Comparison of ENCODE assay signal across 32 cellular contexts in genomic region chr11:117910525-117910924, GRCh38. TPM values are rescaled to one million over a fixed set of nuclear protein-coding genes. Genes with fewer than 3 reads are reported as not detected.
DNase-seq lines count a peak whose midpoint lies in the region; ATAC-seq and TF ChIP-seq lines count a peak whose summit lies in the region.
"Had no signal": no experiment of that assay in that cellular context is flagged by ENCODE, and none has a peak within 500 bp of the region (broad histone marks: within the 10 kb centered on the region; RNA-seq: fewer than 3 reads in every experiment).

No MANE protein-coding gene starts in this region.

- H3K9me3 Mint-ChIP-seq in endodermal cell: no peaks in the 10 kb centered on the region
- no peaks in the 10 kb centered on the region for H3K9me3 Mint-ChIP-seq in activated CD8-positive, alpha-beta T cell treated with anti-CD3 and anti-CD28 coated beads for 36 hours
- H3K9me3 Mint-ChIP-seq: activated CD4-positive, alpha-beta T cell treated with anti-CD3 and anti-CD28 coated beads, Interleukin-2, amount 10 ng/mL, durations not matched to agents 7 days and 5 days; activated naive CD4-positive, alpha-beta T cell treated with anti-CD3 and anti-CD28 coated beads, Interleukin-2, amount 10 ng/mL, durations not matched to agents 7 days and 5 days; activated T-helper 1 cell treated with anti-CD3 and anti-CD28 coated beads, Interleukin-12 subunit alpha, Interleukin-12 subunit beta, Interleukin-2, Interleukin-4 antibody, amounts not matched to agents 30 ng/mL and 10 ng/mL and 1 ng/mL, durations not matched to agents 14 hours and 24 hours and 36 hours; CD4-positive, CD25-positive, alpha-beta regulatory T cell; central memory CD8-positive, alpha-beta T cell; IgD-negative memory B cell; nephron; stimulated activated memory B cell treated with anti-CD40 and anti-IgM and Interleukin-4, amounts not matched to agents 10 μg/mL and 1 μg/mL and 100 μg/mL, for 72 hours; T-cell had no signal

- H3K36me3 ChIP-seq in Loucy (ENCODE audit: insufficient read depth, low read length) (no peaks in the 10 kb centered on the region), endodermal cell (ENCODE audit: control insufficient read depth, insufficient read depth, low read length) (no peaks in the 10 kb centered on the region), sigmoid colon (no peaks in the 10 kb centered on the region), PC-9 (ENCODE audit: low read depth) (peaks cover 21% of the 10 kb centered on the region; the same call in 1 of the 2 replicates)
- H3K36me3 ChIP-seq: adrenal gland, gastroesophageal sphincter had no signal

- POLR2A ChIA-PET in activated CD8-positive, alpha-beta T cell treated with anti-CD3 and anti-CD28 coated beads for 36 hours (lab: Charles Lee): interaction anchor here (0.8 kb wide), 1 partner anchor 9 kb away, joined by 3 read pairs; no protein-coding TSS in a partner anchor
- POLR2A ChIA-PET in PC-9 (lab: Charles Lee; ENCODE audit: unreplicated experiment): no interaction called here

- intact Hi-C loops in sigmoid colon (cut with DNase I) (no loop called here), PC-9 (cut with micrococcal nuclease; ENCODE audit: unreplicated experiment) (no loop called here)
- intact Hi-C loops in activated CD8-positive, alpha-beta T cell treated with anti-CD3 and anti-CD28 coated beads for 36 hours (cut with micrococcal nuclease): no loop called here

- no peak for TF ChIP-seq EP300 in sigmoid colon (IDR thresholded peaks at IDR 0.05)

- H3K9me3 ChIP-seq in Loucy (ENCODE audit: insufficient read depth, low read depth, low read length) (no peaks in the 10 kb centered on the region), endodermal cell (ENCODE audit: control insufficient read depth, low read length) (no peaks in the 10 kb centered on the region), sigmoid colon (no peaks in the 10 kb centered on the region), PC-9 (ENCODE audit: insufficient read depth, low read depth) (no peaks in the 10 kb centered on the region)
- H3K9me3 ChIP-seq: adrenal gland, gastroesophageal sphincter, upper lobe of left lung had no signal

- peaks cover 15% of the 10 kb centered on the region; the same call in 1 of the 2 replicates for H3K79me2 ChIP-seq in Loucy (ENCODE audit: insufficient read depth, low read length)
- no peaks in the 10 kb centered on the region for H3K79me2 ChIP-seq in PC-9 (ENCODE audit: low read depth)

- WGBS in endodermal cell (ENCODE audit: insufficient coverage in 1 of 2, insufficient read length in 1 of 2), 2 experiments: 67 to 78% methylated on average over 3 to 4 of the region's 4 CpGs
- WGBS in sigmoid colon, 2 donors: 77 to 86% methylated on average over 4 of the region's 4 CpGs

- H3K27ac ChIP-seq in endodermal cell (ENCODE audit: low read depth, low read length) (no peak overlapping the region), sigmoid colon (no peak overlapping the region), PC-9 (no peak overlapping the region)
- H3K27ac ChIP-seq: gastroesophageal sphincter, RWPE1, upper lobe of left lung had no signal

- no peak overlapping the region for H3K4me3 ChIP-seq in Loucy (ENCODE audit: low read length, poor library complexity, severe bottlenecking)
- no peak overlapping the region for H3K4me3 ChIP-seq in endodermal cell (ENCODE audit: low read length)
- H3K4me3 ChIP-seq in sigmoid colon: no peak overlapping the region
- no peak overlapping the region for H3K4me3 ChIP-seq in PC-9
- H3K4me3 ChIP-seq: adrenal gland, gastroesophageal sphincter, lung, upper lobe of left lung had no signal

- DNase-seq in activated CD8-positive, alpha-beta memory T cell treated with anti-CD3 and anti-CD28 coated beads for 24 hours: peak; percentile 44
- no peak for DNase-seq in activated CD8-positive, alpha-beta memory T cell treated with anti-CD3 and anti-CD28 coated beads, Interleukin-2, amount 50 U/mL, for 4 hours
- DNase-seq in endodermal cell (peak; percentile 61), sigmoid colon (peak; percentile 36), NCI-H526 (lab: John Stamatoyannopoulos, UW) (no peak), PC-9 (no peak)
- DNase-seq in activated CD8-positive, alpha-beta T cell treated with anti-CD3 and anti-CD28 coated beads for 36 hours: no peak
- DNase-seq: 8988T; activated CD4-positive, alpha-beta T cell treated with anti-CD3 and anti-CD28 coated beads, Interleukin-2, amount 10 ng/mL, durations not matched to agents 7 days and 5 days; Calu3; CD4-positive, CD25-positive, alpha-beta regulatory T cell; hippocampal formation; left cardiac atrium; NCI-H1694; NCI-H446 treated with DMSO at 0.1 percent for 48 hours; substantia nigra; upper lobe of left lung had no signal

- H3K9me2 ChIP-seq in Loucy (replicated peaks; ENCODE audit: low read depth, low read length): no peaks in the 10 kb centered on the region
- H3K9me2 ChIP-seq in PC-9 (ENCODE audit: insufficient read depth): no peaks in the 10 kb centered on the region

- no peak for TF ChIP-seq POLR2A in sigmoid colon (IDR thresholded peaks at IDR 0.05)

- no peaks in the 10 kb centered on the region for H3K36me3 Mint-ChIP-seq in endodermal cell (ENCODE audit: low read depth)
- H3K36me3 Mint-ChIP-seq in activated CD8-positive, alpha-beta T cell treated with anti-CD3 and anti-CD28 coated beads for 36 hours (ENCODE audit: low read depth): no peaks in the 10 kb centered on the region
- H3K36me3 Mint-ChIP-seq: activated naive CD4-positive, alpha-beta T cell treated with anti-CD3 and anti-CD28 coated beads, Interleukin-2, amount 10 ng/mL, durations not matched to agents 7 days and 5 days; IgD-negative memory B cell had no signal

- ATAC-seq in activated CD8-positive, alpha-beta T cell treated with anti-CD3 and anti-CD28 coated beads for 36 hours: no peak
- ATAC-seq: gastroesophageal sphincter; left cardiac atrium; stimulated activated memory B cell treated with anti-CD40 and anti-IgM and Interleukin-4, amounts not matched to agents 10 μg/mL and 1 μg/mL and 100 μg/mL, for 72 hours; T-cell had no signal

- CTCF ChIA-PET in activated CD8-positive, alpha-beta T cell treated with anti-CD3 and anti-CD28 coated beads for 36 hours (lab: Charles Lee): interaction anchor here (1.4 to 3.8 kb wide), 4 partner anchors 9 to 143 kb away, joined by 4 to 21 read pairs (median 6); no protein-coding TSS in a partner anchor
- CTCF ChIA-PET in PC-9 (lab: Charles Lee): no interaction called here

- H3F3A ChIP-seq in Loucy (ENCODE audit: low read depth): no peaks in the 10 kb centered on the region
- H3F3A ChIP-seq in PC-9 (ENCODE audit: insufficient read depth, low read depth): peaks cover 13% of the 10 kb centered on the region; the same call in 1 of the 2 replicates

- peaks cover 2% of the 10 kb centered on the region for H3K27me3 Mint-ChIP-seq in endodermal cell (ENCODE audit: insufficient read depth)
- no peaks in the 10 kb centered on the region for H3K27me3 Mint-ChIP-seq in activated CD8-positive, alpha-beta T cell treated with anti-CD3 and anti-CD28 coated beads for 36 hours
- H3K27me3 Mint-ChIP-seq: activated CD4-positive, alpha-beta T cell treated with anti-CD3 and anti-CD28 coated beads, Interleukin-2, amount 10 ng/mL, durations not matched to agents 7 days and 5 days; CD4-positive, CD25-positive, alpha-beta regulatory T cell; central memory CD8-positive, alpha-beta T cell; IgD-negative memory B cell; stimulated activated memory B cell treated with anti-CD40 and anti-IgM and Interleukin-4, amounts not matched to agents 10 μg/mL and 1 μg/mL and 100 μg/mL, for 72 hours had no signal

- H3K4me1 ChIP-seq in Loucy (ENCODE audit: insufficient read depth, low read length, poor library complexity, severe bottlenecking) (peaks cover 63% of the 10 kb centered on the region), endodermal cell (ENCODE audit: control insufficient read depth, insufficient read depth, low read length) (no peaks in the 10 kb centered on the region), sigmoid colon (peaks cover 0 to 13% (median 9%) of the 10 kb centered on the region in 4 donors), PC-9 (replicated peaks; ENCODE audit: insufficient read depth) (peaks cover 12% of the 10 kb centered on the region)

- TF ChIP-seq CTCF in Loucy (conservative IDR thresholded peaks at IDR 0.05; ENCODE audit: low read length) (0 out of 2 replicates have a peak, but pooled peaks have one; percentile 16), endodermal cell (conservative IDR thresholded peaks at IDR 0.05) (peak; percentile 51), sigmoid colon (IDR thresholded peaks at IDR 0.05) (no peak), PC-9 (conservative IDR thresholded peaks at IDR 0.05) (no peak)
- no peak for TF ChIP-seq CTCF in activated CD8-positive, alpha-beta T cell treated with anti-CD3 and anti-CD28 coated beads for 36 hours (IDR thresholded peaks at IDR 0.05)

- no peak overlapping the region for H2AFZ ChIP-seq in Loucy (ENCODE audit: low read length)
- no peak overlapping the region for H2AFZ ChIP-seq in PC-9

- H3K4me1 Mint-ChIP-seq in endodermal cell: peaks cover 20% of the 10 kb centered on the region
- H3K4me1 Mint-ChIP-seq in activated CD8-positive, alpha-beta T cell treated with anti-CD3 and anti-CD28 coated beads for 36 hours (ENCODE audit: low read depth): peaks cover 17% of the 10 kb centered on the region

- H3K4me3 Mint-ChIP-seq in endodermal cell: no peak overlapping the region
- H3K4me3 Mint-ChIP-seq in activated CD8-positive, alpha-beta T cell treated with anti-CD3 and anti-CD28 coated beads for 36 hours: no peak overlapping the region
- H3K4me3 Mint-ChIP-seq: activated CD4-positive, alpha-beta T cell treated with anti-CD3 and anti-CD28 coated beads, Interleukin-2, amount 10 ng/mL, durations not matched to agents 7 days and 5 days; activated naive CD4-positive, alpha-beta T cell treated with anti-CD3 and anti-CD28 coated beads, Interleukin-2, amount 10 ng/mL, durations not matched to agents 7 days and 5 days; activated T-helper 1 cell treated with anti-CD3 and anti-CD28 coated beads, Interleukin-12 subunit alpha, Interleukin-12 subunit beta, Interleukin-2, Interleukin-4 antibody, amounts not matched to agents 30 ng/mL and 10 ng/mL and 1 ng/mL, durations not matched to agents 14 hours and 24 hours and 36 hours; CD4-positive, CD25-positive, alpha-beta regulatory T cell; central memory CD8-positive, alpha-beta T cell; IgD-negative memory B cell; nephron; stimulated activated memory B cell treated with anti-CD40 and anti-IgM and Interleukin-4, amounts not matched to agents 10 μg/mL and 1 μg/mL and 100 μg/mL, for 72 hours; T-cell had no signal

- BruUV-seq in PC-9 (replicated peaks; lab: Mats Ljungman, UMichigan): no TSS peak

- no peak overlapping the region for H3K9ac ChIP-seq in Loucy (ENCODE audit: low read depth, low read length, poor library complexity, severe bottlenecking)
- no peak overlapping the region for H3K9ac ChIP-seq in endodermal cell (ENCODE audit: extremely low read depth, low read length, poor library complexity, severe bottlenecking)

- H4K20me1 ChIP-seq in Loucy (ENCODE audit: insufficient read depth, low read length, poor library complexity, severe bottlenecking): no peaks in the 10 kb centered on the region
- no peaks in the 10 kb centered on the region for H4K20me1 ChIP-seq in PC-9 (ENCODE audit: insufficient read depth)

- H3K4me2 ChIP-seq in Loucy (ENCODE audit: low read depth, low read length, poor library complexity, severe bottlenecking) (no peak overlapping the region), PC-9 (no peak overlapping the region)

- H3K27ac Mint-ChIP-seq in endodermal cell: no peak overlapping the region
- H3K27ac Mint-ChIP-seq in activated CD8-positive, alpha-beta T cell treated with anti-CD3 and anti-CD28 coated beads for 36 hours: no peak overlapping the region
- H3K27ac Mint-ChIP-seq: activated CD4-positive, alpha-beta T cell treated with anti-CD3 and anti-CD28 coated beads, Interleukin-2, amount 10 ng/mL, durations not matched to agents 7 days and 5 days; activated naive CD4-positive, alpha-beta T cell treated with anti-CD3 and anti-CD28 coated beads, Interleukin-2, amount 10 ng/mL, durations not matched to agents 7 days and 5 days; activated T-helper 1 cell treated with anti-CD3 and anti-CD28 coated beads, Interleukin-12 subunit alpha, Interleukin-12 subunit beta, Interleukin-2, Interleukin-4 antibody, amounts not matched to agents 30 ng/mL and 10 ng/mL and 1 ng/mL, durations not matched to agents 14 hours and 24 hours and 36 hours; nephron; stimulated activated memory B cell treated with anti-CD40 and anti-IgM and Interleukin-4, amounts not matched to agents 10 μg/mL and 1 μg/mL and 100 μg/mL, for 72 hours; T-cell had no signal

- H3K27me3 ChIP-seq in Loucy (ENCODE audit: insufficient read depth, low read length, poor library complexity, severe bottlenecking) (no peaks in the 10 kb centered on the region), endodermal cell (ENCODE audit: control insufficient read depth, insufficient read depth, low read length, poor library complexity, severe bottlenecking) (no peaks in the 10 kb centered on the region), sigmoid colon (no peaks in the 10 kb centered on the region), PC-9 (ENCODE audit: insufficient read depth, low read depth) (no peaks in the 10 kb centered on the region)
- H3K27me3 ChIP-seq: adrenal gland, gastroesophageal sphincter, upper lobe of left lung had no signal

RNA-seq across cellular contexts. Expression of gene TMPRSS13, which starts 18.7 kb away (rescaled TPM):
- total RNA-seq in endodermal cell (1 to 10 TPM; 2.5 to 6.4 TPM), sigmoid colon (not detected), PC-9 (2021) (18.5 and 21.7 TPM in 2 replicates)
- polyA plus RNA-seq in endodermal cell (2013, experiment 1 of 2): 0.61 TPM
- polyA plus RNA-seq in endodermal cell (2013, experiment 2 of 2): 0.46 TPM
- polyA plus RNA-seq in sigmoid colon: 1 to 10 TPM in 2 of 3 donors, not detected in 1; 1.4 to 1.6 TPM
- 1 to 10 TPM; 3.5 to 4.7 TPM for total RNA-seq in activated CD8-positive, alpha-beta T cell treated with anti-CD3 and anti-CD28 coated beads for 36 hours
- total RNA-seq: dermis microvascular lymphatic vessel endothelial cell, osteoblast, skeletal muscle tissue had no signal

RNA-seq across cellular contexts. Expression of gene FXYD6, which starts 34.1 kb away (rescaled TPM):
- total RNA-seq in endodermal cell: 10 to 100 TPM; 54.1 to 61.8 TPM
- polyA plus RNA-seq in endodermal cell (2013, experiment 1 of 2): 197 TPM
- polyA plus RNA-seq in endodermal cell (2013, experiment 2 of 2): 184 TPM
- 100 to 1,000 TPM; 243 to 305 (median 271) TPM for total RNA-seq in sigmoid colon
- 10 to 100 TPM; 12.3 to 46.4 (median 31.2) TPM for polyA plus RNA-seq in sigmoid colon
- total RNA-seq in activated CD8-positive, alpha-beta T cell treated with anti-CD3 and anti-CD28 coated beads for 36 hours: not detected
- 0.20 and 0.48 TPM in 2 replicates for total RNA-seq in PC-9 (2021)
- total RNA-seq: activated CD4-positive, alpha-beta T cell treated with anti-CD3 and anti-CD28 coated beads, Interleukin-2, amount 10 ng/mL, durations not matched to agents 7 days and 5 days; activated T-helper 1 cell treated with anti-CD3 and anti-CD28 coated beads, Interleukin-12 subunit alpha, Interleukin-12 subunit beta, Interleukin-2, Interleukin-4 antibody, amounts not matched to agents 30 ng/mL and 10 ng/mL and 1 ng/mL, durations not matched to agents 14 hours and 24 hours and 36 hours; CD4-positive, CD25-positive, alpha-beta regulatory T cell; osteoblast had no signal
- polyA plus RNA-seq: CD4-positive, CD25-positive, alpha-beta regulatory T cell; IgD-negative memory B cell had no signal

Comparison
In these comparisons a context has a peak if more than half of its experiments do, and no peak if none do; other contexts are left out.
1. DNase-seq: peak in activated CD8-positive, alpha-beta memory T cell treated with anti-CD3 and anti-CD28 coated beads for 24 hours (single experiment), endodermal cell (single experiment) and sigmoid colon (single experiment); none in activated CD8-positive, alpha-beta memory T cell treated with anti-CD3 and anti-CD28 coated beads, Interleukin-2, amount 50 U/mL, for 4 hours (single experiment), NCI-H526 (0 of 2), activated CD8-positive, alpha-beta T cell treated with anti-CD3 and anti-CD28 coated beads for 36 hours (single experiment) and PC-9 (0 of 2).
2. CTCF ChIP-seq: peak in Loucy (single experiment) and endodermal cell (single experiment); none in sigmoid colon (0 of 4), activated CD8-positive, alpha-beta T cell treated with anti-CD3 and anti-CD28 coated beads for 36 hours (single experiment) and PC-9 (single experiment).
3. RNA of gene FXYD6, which starts 34.1 kb away (total RNA-seq): 243 to 305 TPM in sigmoid colon and 54.1 to 61.8 TPM in endodermal cell; 0.20 to 0.48 TPM in PC-9 and not detected in activated CD8-positive, alpha-beta T cell treated with anti-CD3 and anti-CD28 coated beads for 36 hours; every median in the first group is over 10 times any median in the second.